23 cellular contexts compared by ENCODE assay signal in the genomic region with DNA sequence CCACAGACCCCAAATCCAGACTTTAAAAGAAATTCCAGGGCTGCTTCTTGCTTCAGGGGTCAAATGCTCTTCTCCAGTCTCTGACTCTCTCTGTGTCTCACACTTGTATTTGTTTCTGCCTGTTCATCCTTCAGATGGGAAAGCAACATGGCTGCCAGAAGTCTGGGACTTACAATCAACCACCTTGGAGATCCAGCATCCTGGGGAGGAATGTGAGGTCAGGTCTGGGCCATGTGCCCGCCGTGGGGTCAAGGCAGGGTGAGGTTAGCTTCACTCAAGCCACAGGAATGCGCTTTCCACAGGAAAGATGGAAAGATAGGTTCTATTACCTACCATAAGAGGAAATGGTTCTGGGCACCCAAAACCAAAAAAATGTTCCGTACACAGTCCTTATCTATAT. TPM values are rescaled to one million over a fixed set of nuclear protein-coding genes. Genes with fewer than 3 reads are reported as not detected.
DNase-seq lines count a peak whose midpoint lies in the region; ATAC-seq and TF ChIP-seq lines count a peak whose summit lies in the region.
"Had no signal": no experiment of that assay in that cellular context is flagged by ENCODE, and none has a peak within 500 bp of the region (broad histone marks: within the 10 kb centered on the region; RNA-seq: fewer than 3 reads in every experiment).

No MANE protein-coding gene starts in this region.

- DNase-seq in A172 (ENCODE audit: low spot score), result peak; percentile 83
- DNase-seq in HCT116 (ENCODE audit: low read depth, low spot score), result no peak
- peak; percentile 66 to 76 for DNase-seq in SJCRH30
- peak; percentile 35 for DNase-seq in choroid plexus epithelial cell (ENCODE audit: low read depth)
- no peak for DNase-seq in spleen
- DNase-seq in iPS-NIHi7 (ENCODE audit: extremely low spot score), result no peak
- no peak for DNase-seq in stimulated activated naive CD8-positive, alpha-beta T cell treated with anti-CD3 and anti-CD28 coated beads, Interleukin-15, amount 100 ng/mL, for 72 hours
- DNase-seq: activated naive CD4-positive, alpha-beta T cell treated with anti-CD3 and anti-CD28 coated beads for 36 hours; body of pancreas; C1 segment of cervical spinal cord; naive B cell; NCI-H1048; NCI-H2107; NCI-H526; OCI-M1; small intestine; transverse colon had no signal

- no TSS peak for BruUV-seq in HCT116 (replicated peaks; lab: Mats Ljungman, UMichigan)

- WGBS in spleen, 5 donors, result 58 to 74% (median 65%) methylated on average over 4 of the region's 4 CpGs

- peaks cover 0 to 8% of the 10 kb centered on the region in 2 experiments; a peak in 2 of 4 replicates for H3K4me1 ChIP-seq in HCT116 (ENCODE audit: control insufficient read depth in 1 of 2, insufficient read depth in 2 of 2, low read length in 2 of 2)
- H3K4me1 ChIP-seq in SJCRH30, result peaks cover 35% of the 10 kb centered on the region
- peaks cover 9 to 29% (median 23%) of the 10 kb centered on the region in 6 donors for H3K4me1 ChIP-seq in spleen

- no peak for TF ChIP-seq RAD21 in HCT116 (IDR thresholded peaks at IDR 0.05; ENCODE audit: low read depth)

- H3K79me2 ChIP-seq in HCT116 (ENCODE audit: insufficient read depth, low read length), result no peaks in the 10 kb centered on the region

- H3K4me3 ChIP-seq in HCT116 (replicated peaks in 1 of 2; ENCODE audit: low read depth in 1 of 2, low read length in 2 of 2), result no peak overlapping the region
- no peak overlapping the region for H3K4me3 ChIP-seq in SJCRH30
- no peak overlapping the region for H3K4me3 ChIP-seq in choroid plexus epithelial cell (ENCODE audit: low read depth, low read length)
- no peak overlapping the region for H3K4me3 ChIP-seq in spleen
- H3K4me3 ChIP-seq: body of pancreas, lung, transverse colon had no signal

- TF ChIP-seq POLR2A in HCT116 (IDR thresholded peaks at IDR 0.05; ENCODE audit: borderline replicate concordance, extremely low read depth, insufficient read depth, insufficient read length) (no peak), spleen (IDR thresholded peaks at IDR 0.05) (no peak)

- POLR2A ChIA-PET in HCT116 (lab: Charles Lee), result no interaction called here

- H3K36me3 ChIP-seq in HCT116 (ENCODE audit: control insufficient read depth in 1 of 2, insufficient read depth in 2 of 2, low read length in 2 of 2) (no peaks in the 10 kb centered on the region), SJCRH30 (no peaks in the 10 kb centered on the region), spleen (no peaks in the 10 kb centered on the region)
- H3K36me3 ChIP-seq: transverse colon had no signal

- H3K27ac ChIP-seq in HCT116 (ENCODE audit: low read depth, low read length) (no peak overlapping the region), SJCRH30 (no peak overlapping the region), spleen (no peak overlapping the region)
- H3K27ac ChIP-seq: 22Rv1, body of pancreas had no signal

- ATAC-seq in HCT116 (peak; percentile 44; the same call in 1 of the 2 replicates), HG03025 (IDR thresholded peaks at IDR 0.05; ENCODE audit: low FRiP score, unreplicated experiment) (no peak)
- no peak for ATAC-seq in stimulated activated naive CD8-positive, alpha-beta T cell treated with anti-CD3 and anti-CD28 coated beads, Interleukin-15, amount 100 ng/mL, for 72 hours
- ATAC-seq: body of pancreas had no signal

- H3K9me3 Mint-ChIP-seq in stimulated activated naive CD8-positive, alpha-beta T cell treated with anti-CD3 and anti-CD28 coated beads, Interleukin-15, amount 100 ng/mL, for 72 hours, result no peaks in the 10 kb centered on the region
- H3K9me3 Mint-ChIP-seq: activated naive CD4-positive, alpha-beta T cell treated with anti-CD3 and anti-CD28 coated beads for 36 hours; IgD-negative memory B cell had no signal

- H3K4me3 Mint-ChIP-seq in stimulated activated naive CD8-positive, alpha-beta T cell treated with anti-CD3 and anti-CD28 coated beads, Interleukin-15, amount 100 ng/mL, for 72 hours, result no peak overlapping the region
- H3K4me3 Mint-ChIP-seq: activated naive CD4-positive, alpha-beta T cell treated with anti-CD3 and anti-CD28 coated beads for 36 hours; IgD-negative memory B cell; naive B cell had no signal

- intact Hi-C loops in HCT116 (cut with micrococcal nuclease), result no loop called here
- intact Hi-C loops in spleen (cut with DNase I; ENCODE audit: low total_unique reads), result loop anchor here (5.0 kb wide), 1 partner anchor 300 kb away; no protein-coding TSS in a partner anchor

- H3K9ac ChIP-seq in HCT116 (ENCODE audit: low read length), result no peak overlapping the region

- CTCF ChIA-PET in HCT116 (lab: Charles Lee), result no interaction called here

- H3K9me3 ChIP-seq in HCT116 (ENCODE audit: control insufficient read depth in 1 of 2, insufficient read depth in 1 of 2, low read depth in 1 of 2, low read length in 2 of 2) (no peaks in the 10 kb centered on the region), SJCRH30 (replicated peaks) (no peaks in the 10 kb centered on the region), spleen (no peaks in the 10 kb centered on the region)
- H3K9me3 ChIP-seq: body of pancreas, transverse colon had no signal

- TF ChIP-seq CTCF in HCT116 (IDR thresholded peaks at IDR 0.05 in 2 of 3, conservative IDR thresholded peaks at IDR 0.05 in 1 of 3; ENCODE audit: borderline replicate concordance in 1 of 3, insufficient read depth in 1 of 3, low read depth in 2 of 3, low read length in 2 of 3) (no peak), choroid plexus epithelial cell (conservative IDR thresholded peaks at IDR 0.05; ENCODE audit: low read depth, low read length) (no peak), spleen (IDR thresholded peaks at IDR 0.05 in 8 of 11, conservative IDR thresholded peaks at IDR 0.05 in 3 of 11) (no peak)

- RAD21 ChIA-PET in HCT116 (lab: Charles Lee; ENCODE audit: low non-redundant PET in 1 of 2, low total read pairs in 2 of 2, uncharacterized antibody in 2 of 2, unreplicated experiment in 2 of 2), result no interaction called here

- H3K27me3 Mint-ChIP-seq in stimulated activated naive CD8-positive, alpha-beta T cell treated with anti-CD3 and anti-CD28 coated beads, Interleukin-15, amount 100 ng/mL, for 72 hours, result no peaks in the 10 kb centered on the region

- no peaks in the 10 kb centered on the region for H3K9me2 ChIP-seq in HCT116 (ENCODE audit: insufficient read depth)

- no peak overlapping the region for H2AFZ ChIP-seq in HCT116 (ENCODE audit: low read depth, low read length, poor library complexity, severe bottlenecking)

- no peaks in the 10 kb centered on the region for H4K20me1 ChIP-seq in HCT116 (ENCODE audit: insufficient read depth)

- H3K27ac Mint-ChIP-seq in stimulated activated naive CD8-positive, alpha-beta T cell treated with anti-CD3 and anti-CD28 coated beads, Interleukin-15, amount 100 ng/mL, for 72 hours, result no peak overlapping the region
- H3K27ac Mint-ChIP-seq: activated naive CD4-positive, alpha-beta T cell treated with anti-CD3 and anti-CD28 coated beads for 36 hours; IgD-negative memory B cell; naive B cell had no signal

- H3K4me2 ChIP-seq in HCT116 (ENCODE audit: low read length), result no peak overlapping the region

- H3K27me3 ChIP-seq in HCT116 (ENCODE audit: insufficient read depth, low read length), result peaks cover 46% of the 10 kb centered on the region
- no peaks in the 10 kb centered on the region for H3K27me3 ChIP-seq in SJCRH30
- H3K27me3 ChIP-seq in spleen (replicated peaks in 1 of 7), result peaks cover 0 to 40% (median 0%) of the 10 kb centered on the region in 7 donors
- H3K27me3 ChIP-seq: body of pancreas, transverse colon had no signal

- H3K4me1 Mint-ChIP-seq in stimulated activated naive CD8-positive, alpha-beta T cell treated with anti-CD3 and anti-CD28 coated beads, Interleukin-15, amount 100 ng/mL, for 72 hours, result peaks cover 28% of the 10 kb centered on the region

TF ChIP-seq in HCT116, 20 proteins besides CTCF, POLR2A, EP300 and RAD21:
- no peak for TF ChIP-seq EGR1 (IDR thresholded peaks at IDR 0.05; ENCODE audit: low read depth)
- TF ChIP-seq POLR2AphosphoS5 (IDR thresholded peaks at IDR 0.05; ENCODE audit: low read depth, low read length), result no peak
- no peak for TF ChIP-seq ZFX (IDR thresholded peaks at IDR 0.05)
- TF ChIP-seq FOSL1 (IDR thresholded peaks at IDR 0.05; ENCODE audit: low read depth), result no peak
- TF ChIP-seq, protein P1, sequence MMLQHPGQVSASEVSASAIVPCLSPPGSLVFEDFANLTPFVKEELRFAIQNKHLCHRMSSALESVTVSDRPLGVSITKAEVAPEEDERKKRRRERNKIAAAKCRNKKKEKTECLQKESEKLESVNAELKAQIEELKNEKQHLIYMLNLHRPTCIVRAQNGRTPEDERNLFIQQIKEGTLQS (IDR thresholded peaks at IDR 0.05), result no peak
- no peak for TF ChIP-seq ELF1 (IDR thresholded peaks at IDR 0.05; ENCODE audit: borderline replicate concordance, low read depth)
- no peak for TF ChIP-seq TCF7L2 (IDR thresholded peaks at IDR 0.05; ENCODE audit: borderline replicate concordance, extremely low read depth, insufficient read depth, insufficient read length)
TF ChIP-seq in HCT116: peak in this region for 0.

RNA-seq across cellular contexts. Expression of gene NPVF, which starts 34.3 kb away (rescaled TPM):
- total RNA-seq in A172 (2014; rRNA removed; shearing (Covaris generic)), result not detected in 2 replicates
- total RNA-seq in HCT116 (2021; ENCODE audit: unreplicated experiment), result not detected
- polyA plus RNA-seq in HCT116 (2012), result not detected in 2 replicates
- not detected in 2 replicates for total RNA-seq in SJCRH30 (2014; rRNA removed; shearing (Covaris generic))
- total RNA-seq in spleen, result not detected
- not detected for polyA plus RNA-seq in spleen
- total RNA-seq: activated naive CD4-positive, alpha-beta T cell treated with anti-CD3 and anti-CD28 coated beads for 36 hours; body of pancreas; dermis microvascular lymphatic vessel endothelial cell; lung; transverse colon had no signal
- polyA plus RNA-seq: esophagus, IgD-negative memory B cell, lung, small intestine had no signal

Comparison
In these comparisons a context has a peak if more than half of its experiments do, and no peak if none do; other contexts are left out.
1. DNase-seq: peak in A172 (single experiment), SJCRH30 (2 of 2) and choroid plexus epithelial cell (single experiment); none in HCT116 (single experiment), spleen (single experiment), iPS-NIHi7 (single experiment) and stimulated activated naive CD8-positive, alpha-beta T cell treated with anti-CD3 and anti-CD28 coated beads, Interleukin-15, amount 100 ng/mL, for 72 hours (0 of 2).